In the genomic region with DNA sequence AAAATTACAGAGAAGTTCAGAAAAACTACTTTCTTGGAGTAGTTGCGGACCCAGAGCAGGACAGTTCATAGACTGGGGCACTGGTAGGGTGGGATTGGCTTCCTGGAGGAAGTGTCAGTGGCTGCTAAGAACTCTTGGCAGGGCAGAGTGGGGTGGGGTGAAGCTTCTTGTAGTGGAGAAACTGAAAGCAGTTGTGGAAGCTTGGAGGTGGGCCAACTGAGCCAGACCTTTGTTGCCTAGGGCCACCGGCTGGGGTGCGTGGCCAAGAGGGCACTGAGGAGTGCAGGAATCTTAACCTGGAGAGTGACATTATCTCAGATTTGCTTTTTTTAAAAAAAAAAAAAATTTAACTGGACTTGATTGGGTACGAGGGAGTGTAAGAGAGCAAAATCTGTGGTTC, we compare ENCODE assay signal across 8 cellular contexts. TPM values are rescaled to one million over a fixed set of nuclear protein-coding genes. Genes with fewer than 3 reads are reported as not detected.
DNase-seq lines count a peak whose midpoint lies in the region; ATAC-seq and TF ChIP-seq lines count a peak whose summit lies in the region.

No MANE protein-coding gene starts in this region.

- WGBS in tibial nerve, 2 donors = 13 to 14% methylated on average over 4 of the region's 4 CpGs

- H3K27ac ChIP-seq in naive thymus-derived CD4-positive, alpha-beta T cell (ENCODE audit: low read depth, low read length) = peak overlapping the region; percentile 79
- H3K27ac ChIP-seq in tibial nerve = peak overlapping the region; percentile 10 to 99 (median 98)

- CTCF ChIA-PET in naive thymus-derived CD4-positive, alpha-beta T cell (lab: Charles Lee) = no interaction called here

- TF ChIP-seq EP300 in tibial nerve (IDR thresholded peaks at IDR 0.05) = peak in 1 of 2 donors; percentile 42

- H3K4me3 Mint-ChIP-seq in naive thymus-derived CD4-positive, alpha-beta T cell = peak overlapping the region; percentile 72 to 100 (median 93)

- peaks cover 0 to 20% (median 2%) of the 10 kb centered on the region in 5 donors for H3K36me3 Mint-ChIP-seq in naive thymus-derived CD4-positive, alpha-beta T cell

- H3K27me3 Mint-ChIP-seq in naive thymus-derived CD4-positive, alpha-beta T cell = no peaks in the 10 kb centered on the region

- peaks cover 0 to 6% (median 0%) of the 10 kb centered on the region in 3 experiments for H3K36me3 ChIP-seq in naive thymus-derived CD4-positive, alpha-beta T cell (ENCODE audit: control insufficient read depth in 2 of 3, insufficient read depth in 3 of 3, low read length in 3 of 3)
- H3K36me3 ChIP-seq in tibial nerve = no peaks in the 10 kb centered on the region

- in situ Hi-C loops in G401 (cut with HindIII; ENCODE audit: low sequenced_read_pairs) = no loop called here

- H3K27ac Mint-ChIP-seq in naive thymus-derived CD4-positive, alpha-beta T cell = peak overlapping the region; percentile 52 to 98 (median 96)

- peaks cover 0 to 1% (median 0%) of the 10 kb centered on the region in 11 donors for H3K9me3 Mint-ChIP-seq in naive thymus-derived CD4-positive, alpha-beta T cell

- peaks cover 46 to 75% (median 72%) of the 10 kb centered on the region in 7 donors for H3K4me1 Mint-ChIP-seq in naive thymus-derived CD4-positive, alpha-beta T cell

- ATAC-seq in GM18870 (IDR thresholded peaks at IDR 0.05; ENCODE audit: unreplicated experiment) = peak; percentile 34
- ATAC-seq in HG03196 (IDR thresholded peaks at IDR 0.05; ENCODE audit: unreplicated experiment) = peak; percentile 34
- no peak for ATAC-seq in naive thymus-derived CD4-positive, alpha-beta T cell

- no peaks in the 10 kb centered on the region for H3K27me3 ChIP-seq in naive thymus-derived CD4-positive, alpha-beta T cell (ENCODE audit: control insufficient read depth in 2 of 2, insufficient read depth in 2 of 2, low read length in 2 of 2)
- no peaks in the 10 kb centered on the region for H3K27me3 ChIP-seq in tibial nerve

- no peak for TF ChIP-seq CTCF in tibial nerve (IDR thresholded peaks at IDR 0.05)

- peak; percentile 30 for DNase-seq in activated CD4-positive, alpha-beta T cell treated with anti-CD3 and anti-CD28 coated beads for 1 hour
- DNase-seq in dermis blood vessel endothelial cell (peak; percentile 72), tibial nerve (ENCODE audit: low spot score in 2 of 2) (peak; percentile 78 to 79), HPDE6-E6E7 (ENCODE audit: extremely low spot score) (no peak), G401 (ENCODE audit: low spot score) (no peak)
- peak in 8 of 9 donors; percentile 9 to 70 (median 44) for DNase-seq in naive thymus-derived CD4-positive, alpha-beta T cell

- H3K4me3 ChIP-seq in naive thymus-derived CD4-positive, alpha-beta T cell (ENCODE audit: low read length) = peak overlapping the region; percentile 57
- H3K4me3 ChIP-seq in tibial nerve = peak overlapping the region in 3 of 4 donors; percentile 26 to 41 (median 28)

- POLR2A ChIA-PET in naive thymus-derived CD4-positive, alpha-beta T cell (lab: Charles Lee) = interaction anchor here (1.1 kb wide), 1 partner anchor 143 kb away, joined by 3 read pairs; a partner anchor contains a TSS

- H3K9me3 ChIP-seq in naive thymus-derived CD4-positive, alpha-beta T cell (ENCODE audit: control insufficient read depth in 2 of 3, low read length in 3 of 3) = no peaks in the 10 kb centered on the region
- H3K9me3 ChIP-seq in tibial nerve = no peaks in the 10 kb centered on the region

- TF ChIP-seq POLR2A in tibial nerve (IDR thresholded peaks at IDR 0.05) = no peak

- intact Hi-C loops in naive thymus-derived CD4-positive, alpha-beta T cell (cut with micrococcal nuclease) = loop anchor here (5.0 to 10.0 kb wide), 4 partner anchors 56 to 1619 kb away; a partner anchor contains a TSS

- H3K4me1 ChIP-seq in naive thymus-derived CD4-positive, alpha-beta T cell (ENCODE audit: control insufficient read depth in 2 of 2, insufficient read depth in 2 of 2, low read length in 2 of 2) = peaks cover 38 to 54% of the 10 kb centered on the region in 2 donors
- peaks cover 0 to 66% (median 49%) of the 10 kb centered on the region in 4 donors for H3K4me1 ChIP-seq in tibial nerve

RNA-seq across cellular contexts. Expression of a gene that starts 3.2 kb away (rescaled TPM):
- total RNA-seq in dermis blood vessel endothelial cell = 18.7 and 22.6 TPM in 2 replicates
- 100 to 1,000 TPM in 1 of 5 experiments, 10 to 100 TPM in 4; 58.5 to 127 (median 62.5) TPM for total RNA-seq in naive thymus-derived CD4-positive, alpha-beta T cell
- 1 to 10 TPM; 1.7 to 2.4 TPM for polyA plus RNA-seq in naive thymus-derived CD4-positive, alpha-beta T cell
- total RNA-seq in tibial nerve = 10 to 100 TPM; 34.5 to 87.2 (median 60.1) TPM
- total RNA-seq in G401 (2014; rRNA removed; shearing (Covaris generic)) = 0.61 and 0.80 TPM in 2 replicates

RNA-seq across cellular contexts. Expression of a gene that starts 31.3 kb away (rescaled TPM):
- total RNA-seq in dermis blood vessel endothelial cell (not detected in 2 replicates), tibial nerve (not detected)
- not detected for total RNA-seq in naive thymus-derived CD4-positive, alpha-beta T cell
- under 1 TPM; 0.29 to 0.60 TPM for polyA plus RNA-seq in naive thymus-derived CD4-positive, alpha-beta T cell
- total RNA-seq in G401 (2014; rRNA removed; shearing (Covaris generic)) = not detected in 2 replicates

Comparison
In these comparisons a context has a peak if more than half of its experiments do, and no peak if none do; other contexts are left out.
1. DNase-seq: peak in activated CD4-positive, alpha-beta T cell treated with anti-CD3 and anti-CD28 coated beads for 1 hour (single experiment), dermis blood vessel endothelial cell (single experiment), naive thymus-derived CD4-positive, alpha-beta T cell (8 of 9) and tibial nerve (2 of 2); none in HPDE6-E6E7 (single experiment) and G401 (single experiment).
2. RNA of a gene that starts 3.2 kb away (total RNA-seq): 34.5 to 87.2 TPM in tibial nerve, 58.5 to 127 TPM in naive thymus-derived CD4-positive, alpha-beta T cell and 18.7 to 22.6 TPM in dermis blood vessel endothelial cell; 0.61 to 0.80 TPM in G401; every median in the first group is over 10 times any median in the second.